ENCODE assay signal across 23 cellular contexts in the genomic region with DNA sequence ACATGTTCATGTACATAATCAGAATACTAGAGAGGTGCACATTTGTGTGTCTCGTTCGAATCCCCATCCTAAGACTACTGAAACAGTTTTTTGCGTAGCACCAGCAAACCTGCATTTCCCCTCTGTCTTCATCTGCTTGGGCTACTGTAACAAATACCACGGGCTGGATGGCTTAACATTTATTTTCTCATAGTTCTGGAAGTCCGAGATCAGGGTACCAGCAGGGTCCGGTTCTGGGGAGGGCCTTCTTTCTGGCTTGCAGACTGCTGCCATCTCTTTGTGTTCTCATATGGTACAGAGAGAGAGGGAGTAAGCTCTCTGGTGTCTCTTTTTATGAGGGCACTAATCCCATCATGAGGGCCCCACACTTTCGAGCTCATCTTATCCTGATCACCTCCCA.
"Had no signal": no experiment of that assay in that cellular context is flagged by ENCODE, and none has a peak within 500 bp of the region (broad histone marks: within the 10 kb centered on the region; RNA-seq: fewer than 3 reads in every experiment).

No MANE protein-coding gene starts in this region.

- H3K4me1 Mint-ChIP-seq: activated T-helper 17 cell treated with anti-CD3 and anti-CD28 coated beads, Interleukin-2, amount 50 U/mL, for 72 hours had no signal

- DNase-seq: activated CD4-positive, alpha-beta T cell treated with anti-CD3 and anti-CD28 coated beads for 4 hours; activated CD4-positive, alpha-beta T cell treated with anti-CD3 and anti-CD28 coated beads, Interleukin-2, amount 50 U/mL, for 4 hours; activated CD8-positive, alpha-beta memory T cell treated with anti-CD3 and anti-CD28 coated beads, Interleukin-2, amount 10 ng/mL, durations not matched to agents 7 days and 5 days; activated gamma-delta T cell; activated naive CD4-positive, alpha-beta T cell treated with anti-CD3 and anti-CD28 coated beads for 36 hours; activated naive CD8-positive, alpha-beta T cell treated with anti-CD3 and anti-CD28 coated beads for 36 hours; activated T-cell treated with anti-CD3 and anti-CD28 coated beads, Interleukin-2, amount 50 U/mL, for 48 hours; brain microvascular endothelial cell; Kasumi-1; KBM-7; NCI-H1048; NCI-H146; NCI-H1930; NCI-H2107; NCI-H2171 treated with DMSO at 0.1 percent for 48 hours; NCI-H226; NCI-H526; NK-92 treated with Interleukin-12 subunit alpha and Interleukin-12 subunit beta, amount 100 ng/mL, for 24 hours; SIG-M5; T-helper 2 cell; T1000 had no signal

- H3K27me3 ChIP-seq: brain microvascular endothelial cell had no signal

- H3K27ac Mint-ChIP-seq: activated CD8-positive, alpha-beta memory T cell treated with anti-CD3 and anti-CD28 coated beads, Interleukin-2, amount 10 ng/mL, durations not matched to agents 7 days and 5 days; activated naive CD4-positive, alpha-beta T cell treated with anti-CD3 and anti-CD28 coated beads for 36 hours; activated naive CD8-positive, alpha-beta T cell treated with anti-CD3 and anti-CD28 coated beads for 36 hours; activated T-helper 17 cell treated with anti-CD3 and anti-CD28 coated beads, Interleukin-2, amount 50 U/mL, for 72 hours had no signal

- H3K9me3 Mint-ChIP-seq: activated naive CD4-positive, alpha-beta T cell treated with anti-CD3 and anti-CD28 coated beads for 36 hours; activated naive CD8-positive, alpha-beta T cell treated with anti-CD3 and anti-CD28 coated beads for 36 hours; activated T-helper 17 cell treated with anti-CD3 and anti-CD28 coated beads, Interleukin-2, amount 50 U/mL, for 72 hours had no signal

- H3K27ac ChIP-seq: brain microvascular endothelial cell, VCaP had no signal

- ATAC-seq: activated CD8-positive, alpha-beta memory T cell treated with anti-CD3 and anti-CD28 coated beads, Interleukin-2, amount 10 ng/mL, durations not matched to agents 7 days and 5 days; activated T-helper 17 cell treated with anti-CD3 and anti-CD28 coated beads, Interleukin-2, amount 50 U/mL, for 72 hours had no signal

- H3K4me3 Mint-ChIP-seq: activated CD8-positive, alpha-beta memory T cell treated with anti-CD3 and anti-CD28 coated beads, Interleukin-2, amount 10 ng/mL, durations not matched to agents 7 days and 5 days; activated naive CD4-positive, alpha-beta T cell treated with anti-CD3 and anti-CD28 coated beads for 36 hours; activated naive CD8-positive, alpha-beta T cell treated with anti-CD3 and anti-CD28 coated beads for 36 hours; activated T-helper 17 cell treated with anti-CD3 and anti-CD28 coated beads, Interleukin-2, amount 50 U/mL, for 72 hours had no signal

- H3K27me3 Mint-ChIP-seq: activated CD8-positive, alpha-beta memory T cell treated with anti-CD3 and anti-CD28 coated beads, Interleukin-2, amount 10 ng/mL, durations not matched to agents 7 days and 5 days; activated naive CD8-positive, alpha-beta T cell treated with anti-CD3 and anti-CD28 coated beads for 36 hours; activated T-helper 17 cell treated with anti-CD3 and anti-CD28 coated beads, Interleukin-2, amount 50 U/mL, for 72 hours had no signal
